In genomic region chr3:123102826-123103225, GRCh38 we compare ENCODE assay signal across 29 cellular contexts.
"Had no signal": no experiment of that assay in that cellular context is flagged by ENCODE, and none has a peak within 500 bp of the region (broad histone marks: within the 10 kb centered on the region; RNA-seq: fewer than 3 reads in every experiment).

No MANE protein-coding gene starts in this region.

- H3K4me3 ChIP-seq: body of pancreas, cardiac muscle cell, colonic mucosa, esophagus squamous epithelium, psoas muscle, testis, transverse colon, uterus had no signal

- DNase-seq: activated CD4-positive, alpha-beta T cell treated with anti-CD3 and anti-CD28 coated beads for 1 hour; activated CD4-positive, alpha-beta T cell treated with anti-CD3 and anti-CD28 coated beads, Interleukin-2, amount 10 ng/mL, durations not matched to agents 7 days and 5 days; activated CD8-positive, alpha-beta T cell treated with anti-CD3 and anti-CD28 coated beads for 36 hours; activated naive CD4-positive, alpha-beta T cell treated with Interleukin-2 at 50 U/mL for 16 hours; activated T-cell treated with anti-CD3 and anti-CD28 coated beads, Interleukin-2, amount 50 U/mL, for 4 hours; body of pancreas; cerebellar nuclear complex; colonic mucosa; effector CD8-positive, alpha-beta T cell; esophagus squamous epithelium; foreskin melanocyte; islet precursor cell; left ventricle myocardium superior; mammary epithelial cell; naive B cell; nephron progenitor cell; psoas muscle; stimulated activated CD4-positive, alpha-beta T cell treated with anti-CD3 and anti-CD28 coated beads, Interleukin-2, amount 100 ng/mL, for 48 hours; stimulated activated naive CD4-positive, alpha-beta T cell treated with Interleukin-2 at 50 U/mL for 16 hours; T-helper 2 cell; testis; transverse colon; uterus had no signal

- ATAC-seq: activated CD8-positive, alpha-beta T cell treated with anti-CD3 and anti-CD28 coated beads for 36 hours; activated T-cell treated with anti-CD3 and anti-CD28 coated beads, Interleukin-2, amount 50 U/mL, for 4 hours; activated T-helper 17 cell treated with anti-CD3 and anti-CD28 coated beads, Interleukin-2, amount 50 U/mL, for 72 hours; body of pancreas; left ventricle myocardium superior; psoas muscle; WTC11 had no signal

- H3K4me1 ChIP-seq: colonic mucosa, psoas muscle, uterus had no signal

- H3K36me3 ChIP-seq: cardiac muscle cell, colonic mucosa, neutrophil, uterus had no signal

- H3K27ac ChIP-seq: body of pancreas, cardiac muscle cell, colonic mucosa, epithelial cell of prostate, esophagus squamous epithelium, neutrophil, psoas muscle, testis, transverse colon, uterus had no signal

- FAIRE-seq: endometrium had no signal

- H3K27me3 ChIP-seq: body of pancreas, cardiac muscle cell, colonic mucosa, esophagus squamous epithelium, neutrophil, testis, transverse colon, uterus had no signal

- H3K9me3 ChIP-seq: body of pancreas, colonic mucosa, esophagus squamous epithelium, neutrophil, psoas muscle, testis, transverse colon, uterus had no signal
